Comparison of ENCODE assay signal across 1 cellular context in genomic region chr1:2231667-2232254, GRCh38.
TF ChIP-seq lines count a peak whose summit lies in the region.

No MANE protein-coding gene starts in this region.

TF ChIP-seq in GM23338, 12 proteins besides CTCF, POLR2A, EP300 and RAD21 (continued from another document):
- TF ChIP-seq REST (IDR thresholded peaks at IDR 0.05; ENCODE audit: unreplicated experiment) (no peak), JUNB (IDR thresholded peaks at IDR 0.05; ENCODE audit: unreplicated experiment) (no peak)
TF ChIP-seq in GM23338: peak in this region for 0.
